In genomic region chr6:31546962-31547726, GRCh38 we compare ENCODE assay signal across 8 cellular contexts. TPM values are rescaled to one million over a fixed set of nuclear protein-coding genes. Genes with fewer than 3 reads are reported as not detected.
A peak's percentile ranks its signal among the peaks of the same experiment; 100 is the strongest.
DNase-seq lines count a peak whose midpoint lies in the region; ATAC-seq and TF ChIP-seq lines count a peak whose summit lies in the region.

A gene with protein sequence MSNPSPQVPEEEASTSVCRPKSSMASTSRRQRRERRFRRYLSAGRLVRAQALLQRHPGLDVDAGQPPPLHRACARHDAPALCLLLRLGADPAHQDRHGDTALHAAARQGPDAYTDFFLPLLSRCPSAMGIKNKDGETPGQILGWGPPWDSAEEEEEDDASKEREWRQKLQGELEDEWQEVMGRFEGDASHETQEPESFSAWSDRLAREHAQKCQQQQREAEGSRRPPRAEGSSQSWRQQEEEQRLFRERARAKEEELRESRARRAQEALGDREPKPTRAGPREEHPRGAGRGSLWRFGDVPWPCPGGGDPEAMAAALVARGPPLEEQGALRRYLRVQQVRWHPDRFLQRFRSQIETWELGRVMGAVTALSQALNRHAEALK (plus strand): TSS chr6:31547608. CDS start chr6:31547695, 87 bp downstream.

- POLR2A ChIA-PET in activated CD4-positive, alpha-beta memory T cell treated with anti-CD3 and anti-CD28 coated beads, Interleukin-2, amount 10 ng/mL, durations not matched to agents 7 days and 5 days (lab: Charles Lee), result interaction anchor here (0.5 to 9.9 kb wide), 13 partner anchors 12 to 191 kb away, joined by 3 to 267 read pairs (median 7); partner anchors contain the start of genes AIF1, BAG6, CLIC1 and GPANK1

- DNase-seq in AML-193 (lab: John Stamatoyannopoulos, UW), result peak; percentile 97 to 99
- DNase-seq in HK-2 (ENCODE audit: unreplicated experiment), result peak; percentile 95
- peak; percentile 99 for DNase-seq in NCI-H82 treated with DMSO at 0.1 percent for 48 hours (lab: John Stamatoyannopoulos, UW; ENCODE audit: unreplicated experiment)
- peak; percentile 93 for DNase-seq in activated CD4-positive, alpha-beta memory T cell treated with anti-CD3 and anti-CD28 coated beads, Interleukin-2, amount 10 ng/mL, durations not matched to agents 7 days and 5 days
- peak; percentile 94 to 96 (median 96) for DNase-seq in right lobe of liver
- DNase-seq in stimulated activated CD4-positive, alpha-beta T cell treated with anti-CD3 and anti-CD28 coated beads, Interleukin-4, amount 100 ng/mL, for 24 hours, result peak; percentile 93

- peak within 1 kb of the TSS; percentile 69 for H3K27ac Mint-ChIP-seq in activated CD4-positive, alpha-beta memory T cell treated with anti-CD3 and anti-CD28 coated beads, Interleukin-2, amount 10 ng/mL, durations not matched to agents 7 days and 5 days

- H3K4me1 ChIP-seq in duodenal mucosa (ENCODE audit: control insufficient read depth in 1 of 2, insufficient read depth in 2 of 2, low read length in 2 of 2) (peaks cover 16 to 25% of the 10 kb centered on the region in 2 donors), right lobe of liver (peaks cover 0 to 16% (median 7%) of the 10 kb centered on the region in 4 donors)

- H3K9me3 Mint-ChIP-seq in activated CD4-positive, alpha-beta memory T cell treated with anti-CD3 and anti-CD28 coated beads, Interleukin-2, amount 10 ng/mL, durations not matched to agents 7 days and 5 days, result no peaks in the 10 kb centered on the region

- TF ChIP-seq POLR2A in right lobe of liver (IDR thresholded peaks at IDR 0.05), result peak; percentile 37

- H3K27me3 ChIP-seq in duodenal mucosa (ENCODE audit: control insufficient read depth in 1 of 2, insufficient read depth in 2 of 2, low read length in 2 of 2) (no peaks in the 10 kb centered on the region), right lobe of liver (no peaks in the 10 kb centered on the region)

- intact Hi-C loops in right lobe of liver (cut with DNase I), result loop anchor here in 1 of 2 donors (5.0 kb wide), 1 partner anchor 55 kb away; no protein-coding TSS in a partner anchor

- H3K36me3 ChIP-seq in duodenal mucosa (ENCODE audit: control insufficient read depth in 1 of 2, insufficient read depth in 2 of 2, low read length in 2 of 2) (peaks cover 0 to 17% of the 10 kb centered on the region in 2 donors), right lobe of liver (peaks cover 0 to 22% (median 2%) of the 10 kb centered on the region in 4 donors)

- TF ChIP-seq CTCF in right lobe of liver (IDR thresholded peaks at IDR 0.05), result no peak

- CTCF ChIA-PET in activated CD4-positive, alpha-beta memory T cell treated with anti-CD3 and anti-CD28 coated beads, Interleukin-2, amount 10 ng/mL, durations not matched to agents 7 days and 5 days (lab: Charles Lee), result interaction anchor here (0.9 to 24.6 kb wide), 5 partner anchors 35 to 116 kb away, joined by 3 to 751 read pairs (median 5); partner anchors contain the start of genes LST1, LTB, NCR3 and PRRC2A

- no peaks in the 10 kb centered on the region for H3K27me3 Mint-ChIP-seq in activated CD4-positive, alpha-beta memory T cell treated with anti-CD3 and anti-CD28 coated beads, Interleukin-2, amount 10 ng/mL, durations not matched to agents 7 days and 5 days

- under 1% methylated on average over 25 of the region's 25 CpGs for WGBS in right lobe of liver (ENCODE audit: insufficient coverage, low coverage, low lambda C conversion rate, missing lambda C conversion rate)

- H3K27ac ChIP-seq in duodenal mucosa (ENCODE audit: low read depth, low read length) (peak within 1 kb of the TSS; percentile 1), right lobe of liver (peak within 1 kb of the TSS; percentile 52 to 71 (median 68))

- no peaks in the 10 kb centered on the region for H3K9me3 ChIP-seq in duodenal mucosa (ENCODE audit: control insufficient read depth in 1 of 2, low read length in 2 of 2)
- H3K9me3 ChIP-seq in right lobe of liver, result no peaks in the 10 kb centered on the region

- ATAC-seq in GM19324 (IDR thresholded peaks at IDR 0.05; ENCODE audit: low FRiP score, unreplicated experiment) (peak; percentile 76), right lobe of liver (peak; percentile 92 to 95 (median 94))

- H3K9ac ChIP-seq in duodenal mucosa (ENCODE audit: low read depth in 1 of 2, low read length in 2 of 2), result peak within 1 kb of the TSS; percentile 71 to 74

- H3K4me3 ChIP-seq in duodenal mucosa (ENCODE audit: low read depth in 1 of 2, low read length in 2 of 2), result peak within 1 kb of the TSS; percentile 70 to 82
- H3K4me3 ChIP-seq in right lobe of liver, result peak within 1 kb of the TSS; percentile 32 to 61 (median 58)

- peaks cover 16% of the 10 kb centered on the region for H3K36me3 Mint-ChIP-seq in activated CD4-positive, alpha-beta memory T cell treated with anti-CD3 and anti-CD28 coated beads, Interleukin-2, amount 10 ng/mL, durations not matched to agents 7 days and 5 days (ENCODE audit: low read depth)

- H3K4me3 Mint-ChIP-seq in activated CD4-positive, alpha-beta memory T cell treated with anti-CD3 and anti-CD28 coated beads, Interleukin-2, amount 10 ng/mL, durations not matched to agents 7 days and 5 days, result peak within 1 kb of the TSS; percentile 76

- H3K4me1 Mint-ChIP-seq in activated CD4-positive, alpha-beta memory T cell treated with anti-CD3 and anti-CD28 coated beads, Interleukin-2, amount 10 ng/mL, durations not matched to agents 7 days and 5 days, result peaks cover 62% of the 10 kb centered on the region

RNA-seq across cellular contexts. Expression of the gene that starts here (rescaled TPM):
- 10 to 100 TPM; 22.8 to 23.6 TPM for total RNA-seq in activated CD4-positive, alpha-beta memory T cell treated with anti-CD3 and anti-CD28 coated beads, Interleukin-2, amount 10 ng/mL, durations not matched to agents 7 days and 5 days
- 10 to 100 TPM in 1 of 6 experiments, 1 to 10 TPM in 5; 7.5 to 10.2 (median 8.3) TPM for total RNA-seq in right lobe of liver

Comparison
In these comparisons a context has a peak if more than half of its experiments do, and no peak if none do; other contexts are left out.
1. Peak in every context shown above with its lines: DNase-seq, ATAC-seq, H3K4me3 ChIP-seq and H3K27ac ChIP-seq.